In genomic region chr3:27508421-27508820, GRCh38 we compare ENCODE assay signal across 26 cellular contexts.
"Had no signal": no experiment of that assay in that cellular context is flagged by ENCODE, and none has a peak within 500 bp of the region (broad histone marks: within the 10 kb centered on the region; RNA-seq: fewer than 3 reads in every experiment).

No MANE protein-coding gene starts in this region.

- H2AFZ ChIP-seq: neural progenitor cell had no signal

- H3K27me3 Mint-ChIP-seq: memory B cell; stimulated activated memory B cell treated with anti-CD40 and anti-IgM and Interleukin-4, amounts not matched to agents 10 μg/mL and 1 μg/mL and 100 μg/mL, for 72 hours; stimulated activated naive CD8-positive, alpha-beta T cell treated with anti-CD3 and anti-CD28 coated beads, Interleukin-15, Interleukin-2, amounts not matched to agents 100 ng/mL and 50 ng/mL, for 24 hours had no signal

- H3K4me1 ChIP-seq: gastrocnemius medialis, left ventricle myocardium inferior, pancreas, right lobe of liver, uterus had no signal

- H3K27me3 ChIP-seq: gastrocnemius medialis, heart right ventricle, neural progenitor cell, pancreas, right lobe of liver, spleen, tibial artery, upper lobe of left lung, uterus had no signal

- H3K4me3 Mint-ChIP-seq: endodermal cell; memory B cell; mesothelial cell of epicardium; natural killer cell; neural progenitor cell; stimulated activated memory B cell treated with anti-CD40 and anti-IgM and Interleukin-4, amounts not matched to agents 10 μg/mL and 1 μg/mL and 100 μg/mL, for 72 hours; stimulated activated naive CD8-positive, alpha-beta T cell treated with anti-CD3 and anti-CD28 coated beads, Interleukin-15, Interleukin-2, amounts not matched to agents 100 ng/mL and 50 ng/mL, for 24 hours had no signal

- H3K27ac ChIP-seq: coronary artery, gastrocnemius medialis, left ventricle myocardium inferior, lower lobe of right lung, neural progenitor cell, pancreas, right lobe of liver, spleen, tibial artery, upper lobe of left lung, uterus had no signal

- H3K9me3 Mint-ChIP-seq: endodermal cell; memory B cell; natural killer cell; stimulated activated memory B cell treated with anti-CD40 and anti-IgM and Interleukin-4, amounts not matched to agents 10 μg/mL and 1 μg/mL and 100 μg/mL, for 72 hours; stimulated activated naive CD8-positive, alpha-beta T cell treated with anti-CD3 and anti-CD28 coated beads, Interleukin-15, Interleukin-2, amounts not matched to agents 100 ng/mL and 50 ng/mL, for 24 hours had no signal

- H3K36me3 ChIP-seq: gastrocnemius medialis, heart right ventricle, left ventricle myocardium inferior, lower lobe of right lung, neural progenitor cell, pancreas, right lobe of liver, spleen, tibial artery, upper lobe of left lung, uterus had no signal

- H3K27ac Mint-ChIP-seq: endodermal cell; memory B cell; mesothelial cell of epicardium; natural killer cell; neural progenitor cell; progenitor cell of endocrine pancreas; stimulated activated memory B cell treated with anti-CD40 and anti-IgM and Interleukin-4, amounts not matched to agents 10 μg/mL and 1 μg/mL and 100 μg/mL, for 72 hours; stimulated activated naive CD8-positive, alpha-beta T cell treated with anti-CD3 and anti-CD28 coated beads, Interleukin-15, Interleukin-2, amounts not matched to agents 100 ng/mL and 50 ng/mL, for 24 hours had no signal

- H3K4me1 Mint-ChIP-seq: memory B cell; natural killer cell; stimulated activated memory B cell treated with anti-CD40 and anti-IgM and Interleukin-4, amounts not matched to agents 10 μg/mL and 1 μg/mL and 100 μg/mL, for 72 hours had no signal

- H3K36me3 Mint-ChIP-seq: mesothelial cell of epicardium; natural killer cell; neural progenitor cell; stimulated activated memory B cell treated with anti-CD40 and anti-IgM and Interleukin-4, amounts not matched to agents 10 μg/mL and 1 μg/mL and 100 μg/mL, for 72 hours had no signal

- ATAC-seq: gastrocnemius medialis; heart right ventricle; left cardiac atrium; lower lobe of right lung; natural killer cell; stimulated activated memory B cell treated with anti-CD40 and anti-IgM and Interleukin-4, amounts not matched to agents 10 μg/mL and 1 μg/mL and 100 μg/mL, for 72 hours had no signal

- DNase-seq: effector CD4-positive, alpha-beta T cell; endodermal cell; gastrocnemius medialis; heart right ventricle; hypothalamus; left cardiac atrium; left ventricle myocardium inferior; lower lobe of right lung; natural killer cell; nucleus accumbens; pancreas; right lobe of liver; spleen; stimulated activated CD4-positive, alpha-beta T cell treated with anti-CD3 and anti-CD28 coated beads, Interleukin-15, amount 100 ng/mL, for 24 hours; stimulated activated CD4-positive, alpha-beta T cell treated with anti-CD3 and anti-CD28 coated beads, Interleukin-1b, Interleukin-23, amount 100 ng/mL, for 48 hours; stimulated activated CD4-positive, alpha-beta T cell treated with anti-CD3 and anti-CD28 coated beads, Interleukin-4, amount 100 ng/mL, for 24 hours; tibial artery; upper lobe of left lung; uterus had no signal

- H3K9me3 ChIP-seq: gastrocnemius medialis, heart right ventricle, left ventricle myocardium inferior, lower lobe of right lung, pancreas, right lobe of liver, spleen, tibial artery, upper lobe of left lung, uterus had no signal

- H3K4me3 ChIP-seq: coronary artery, gastrocnemius medialis, heart right ventricle, left ventricle myocardium inferior, lower lobe of right lung, neural progenitor cell, pancreas, right lobe of liver, spleen, tibial artery, upper lobe of left lung, uterus had no signal

- H3K4me2 ChIP-seq: neural progenitor cell had no signal
